18 cellular contexts compared by ENCODE assay signal in genomic region chr12:131021142-131021541, GRCh38.
"Had no signal": no experiment of that assay in that cellular context is flagged by ENCODE, and none has a peak within 500 bp of the region (broad histone marks: within the 10 kb centered on the region; RNA-seq: fewer than 3 reads in every experiment).

No MANE protein-coding gene starts in this region.

- H3K4me3 Mint-ChIP-seq: naive thymus-derived CD4-positive, alpha-beta T cell; stimulated activated memory B cell treated with anti-CD40 and anti-IgM and Interleukin-4, amounts not matched to agents 10 μg/mL and 1 μg/mL and 100 μg/mL, for 72 hours; stimulated activated naive CD8-positive, alpha-beta T cell treated with anti-CD3 and anti-CD28 coated beads, Interleukin-15, Interleukin-2, amounts not matched to agents 100 ng/mL and 50 ng/mL, for 24 hours had no signal

- H3K4me1 Mint-ChIP-seq: naive thymus-derived CD4-positive, alpha-beta T cell; stimulated activated memory B cell treated with anti-CD40 and anti-IgM and Interleukin-4, amounts not matched to agents 10 μg/mL and 1 μg/mL and 100 μg/mL, for 72 hours had no signal

- H3K9me3 Mint-ChIP-seq: naive thymus-derived CD4-positive, alpha-beta T cell; stimulated activated naive CD8-positive, alpha-beta T cell treated with anti-CD3 and anti-CD28 coated beads, Interleukin-15, Interleukin-2, amounts not matched to agents 100 ng/mL and 50 ng/mL, for 24 hours had no signal

- DNase-seq: effector CD8-positive, alpha-beta T cell; foreskin melanocyte; head of caudate nucleus; left colon; mesendoderm; naive thymus-derived CD4-positive, alpha-beta T cell; psoas muscle; retina; spleen; stimulated activated CD4-positive, alpha-beta T cell treated with anti-CD3 and anti-CD28 coated beads, Interleukin-15, amount 100 ng/mL, for 24 hours; stimulated activated CD4-positive, alpha-beta T cell treated with anti-CD3 and anti-CD28 coated beads, Interleukin-1b, Interleukin-23, amount 100 ng/mL, for 48 hours; stimulated activated CD4-positive, alpha-beta T cell treated with anti-CD3 and anti-CD28 coated beads, Interleukin-4, amount 100 ng/mL, for 24 hours; tibial artery; upper lobe of left lung; uterus had no signal

- H3K27me3 Mint-ChIP-seq: stimulated activated memory B cell treated with anti-CD40 and anti-IgM and Interleukin-4, amounts not matched to agents 10 μg/mL and 1 μg/mL and 100 μg/mL, for 72 hours; stimulated activated naive CD8-positive, alpha-beta T cell treated with anti-CD3 and anti-CD28 coated beads, Interleukin-15, Interleukin-2, amounts not matched to agents 100 ng/mL and 50 ng/mL, for 24 hours had no signal

- ATAC-seq: left colon; naive thymus-derived CD4-positive, alpha-beta T cell; psoas muscle; sciatic nerve; stimulated activated memory B cell treated with anti-CD40 and anti-IgM and Interleukin-4, amounts not matched to agents 10 μg/mL and 1 μg/mL and 100 μg/mL, for 72 hours had no signal

- H3K27ac Mint-ChIP-seq: naive thymus-derived CD4-positive, alpha-beta T cell; stimulated activated memory B cell treated with anti-CD40 and anti-IgM and Interleukin-4, amounts not matched to agents 10 μg/mL and 1 μg/mL and 100 μg/mL, for 72 hours; stimulated activated naive CD8-positive, alpha-beta T cell treated with anti-CD3 and anti-CD28 coated beads, Interleukin-15, Interleukin-2, amounts not matched to agents 100 ng/mL and 50 ng/mL, for 24 hours had no signal

- H3K36me3 Mint-ChIP-seq: naive thymus-derived CD4-positive, alpha-beta T cell; stimulated activated memory B cell treated with anti-CD40 and anti-IgM and Interleukin-4, amounts not matched to agents 10 μg/mL and 1 μg/mL and 100 μg/mL, for 72 hours had no signal
